ENCODE assay signal across 13 cellular contexts in the genomic region with DNA sequence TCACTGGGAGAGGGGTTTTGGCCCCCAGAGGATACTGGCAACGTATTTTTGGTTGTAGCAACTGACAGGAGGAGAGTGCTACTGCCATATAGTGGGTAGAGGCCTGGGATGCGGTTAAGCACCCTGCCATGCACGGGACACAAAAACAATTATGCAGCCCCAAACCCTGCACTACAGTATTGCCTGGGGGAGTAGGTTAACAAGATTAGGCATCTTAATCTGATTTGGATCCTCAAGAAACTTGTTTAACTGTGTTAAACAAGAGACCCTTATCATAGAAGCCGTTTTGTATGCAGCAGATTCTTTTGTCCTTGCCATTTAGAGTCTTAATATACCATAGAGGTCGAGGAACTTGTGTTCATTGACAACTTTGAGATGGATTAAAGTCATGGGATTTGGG. TPM values are rescaled to one million over a fixed set of nuclear protein-coding genes. Genes with fewer than 3 reads are reported as not detected.
DNase-seq lines count a peak whose midpoint lies in the region; ATAC-seq and TF ChIP-seq lines count a peak whose summit lies in the region.
"Had no signal": no experiment of that assay in that cellular context is flagged by ENCODE, and none has a peak within 500 bp of the region (broad histone marks: within the 10 kb centered on the region; RNA-seq: fewer than 3 reads in every experiment).

No MANE protein-coding gene starts in this region.

- peak overlapping the region; percentile 66 for H3K27ac ChIP-seq in BLaER1
- peak overlapping the region; percentile 100 for H3K27ac ChIP-seq in SJCRH30
- peak overlapping the region; percentile 79 for H3K27ac ChIP-seq in rectal smooth muscle tissue (ENCODE audit: low read depth, low read length)
- H3K27ac ChIP-seq: cardiac muscle cell had no signal

- H3K9me3 ChIP-seq in BLaER1, result no peaks in the 10 kb centered on the region
- H3K9me3 ChIP-seq in SJCRH30 (replicated peaks), result no peaks in the 10 kb centered on the region
- H3K9me3 ChIP-seq: BE2C had no signal

- ATAC-seq in GM18502 (IDR thresholded peaks at IDR 0.05; ENCODE audit: poor library complexity, unreplicated experiment) (no peak), GM19397 (IDR thresholded peaks at IDR 0.05; ENCODE audit: unreplicated experiment) (no peak)

- no peak for TF ChIP-seq CTCF in fibroblast of villous mesenchyme (IDR thresholded peaks at IDR 0.05; ENCODE audit: insufficient read depth, low read depth, low read length)

- H3K9ac ChIP-seq in BLaER1 (peak overlapping the region; percentile 91; the same call in 1 of the 2 replicates), rectal smooth muscle tissue (ENCODE audit: low read length) (no peak overlapping the region)

- DNase-seq in SJCRH30, result no peak
- DNase-seq in fibroblast of villous mesenchyme (ENCODE audit: low read depth), result no peak
- no peak for DNase-seq in mesenteric fat pad (ENCODE audit: low spot score)
- DNase-seq in NCI-H187 treated with DMSO at 0.1 percent for 48 hours (lab: John Stamatoyannopoulos, UW), result no peak
- DNase-seq: activated CD4-positive, alpha-beta T cell treated with anti-CD3 and anti-CD28 coated beads for 48 hours; BE2C; erythroblast; NCI-H146 had no signal

- peak overlapping the region; percentile 84 for H3K4me2 ChIP-seq in BLaER1

- H3K27me3 ChIP-seq in BLaER1, result no peaks in the 10 kb centered on the region
- H3K27me3 ChIP-seq in SJCRH30, result no peaks in the 10 kb centered on the region
- no peaks in the 10 kb centered on the region for H3K27me3 ChIP-seq in rectal smooth muscle tissue (ENCODE audit: control insufficient read depth, insufficient read depth, low read length)
- H3K27me3 ChIP-seq: cardiac muscle cell had no signal

- H3K4me3 ChIP-seq in BLaER1, result peak overlapping the region; percentile 80
- peak overlapping the region; percentile 97; the same call in 1 of the 2 replicates for H3K4me3 ChIP-seq in SJCRH30
- H3K4me3 ChIP-seq in fibroblast of villous mesenchyme (ENCODE audit: low read depth, low read length), result peak overlapping the region; percentile 94
- no peak overlapping the region for H3K4me3 ChIP-seq in rectal smooth muscle tissue (ENCODE audit: low read length)
- H3K4me3 ChIP-seq: cardiac muscle cell had no signal

- H3K4me1 ChIP-seq in BLaER1 (peaks cover 57% of the 10 kb centered on the region), SJCRH30 (peaks cover 45% of the 10 kb centered on the region), rectal smooth muscle tissue (ENCODE audit: control insufficient read depth, insufficient read depth, low read length) (peaks cover 29% of the 10 kb centered on the region)
- H3K4me1 ChIP-seq: BE2C had no signal

- H3K36me3 ChIP-seq in BLaER1, result no peaks in the 10 kb centered on the region
- peaks cover 13% of the 10 kb centered on the region for H3K36me3 ChIP-seq in SJCRH30
- no peaks in the 10 kb centered on the region for H3K36me3 ChIP-seq in rectal smooth muscle tissue (ENCODE audit: control insufficient read depth, insufficient read depth, low read length)
- H3K36me3 ChIP-seq: BE2C, cardiac muscle cell had no signal

- H4K20me1 ChIP-seq in BLaER1, result no peaks in the 10 kb centered on the region

RNA-seq across cellular contexts. Expression of gene PHLDB2, which starts 3.4 kb away (rescaled TPM):
- 93.4 and 102 TPM in 2 replicates for total RNA-seq in SJCRH30 (2014; rRNA removed; shearing (Covaris generic))
- total RNA-seq in fibroblast of villous mesenchyme (82.1 and 111 TPM in 2 replicates), mesenteric fat pad (142 TPM)
